In genomic region chr13:106490887-106491321, GRCh38 we compare ENCODE assay signal across 1 cellular context.
TF ChIP-seq lines count a peak whose summit lies in the region.

No MANE protein-coding gene starts in this region.

TF ChIP-seq in WTC11, 78 proteins besides CTCF, POLR2A, EP300 and RAD21 (continued from another document):
- TF ChIP-seq ATF6 (CRISPR knock-in tag; IDR thresholded peaks at IDR 0.05) = no peak
- no peak for TF ChIP-seq ZNF425 (CRISPR knock-in tag; conservative IDR thresholded peaks at IDR 0.05)
- no peak for TF ChIP-seq ZNF532 (CRISPR knock-in tag; IDR thresholded peaks at IDR 0.05; ENCODE audit: borderline replicate concordance)
- TF ChIP-seq CBFB (CRISPR knock-in tag; IDR thresholded peaks at IDR 0.05; ENCODE audit: low read depth) = no peak
- TF ChIP-seq ZNF263 (CRISPR knock-in tag; IDR thresholded peaks at IDR 0.05; ENCODE audit: low read depth) = no peak
- no peak for TF ChIP-seq ZNF138 (CRISPR knock-in tag; conservative IDR thresholded peaks at IDR 0.05)
- no peak for TF ChIP-seq ZNF121 (CRISPR knock-in tag; IDR thresholded peaks at IDR 0.05)
- no peak for TF ChIP-seq ZBTB21 (CRISPR knock-in tag; IDR thresholded peaks at IDR 0.05; ENCODE audit: borderline replicate concordance)
- no peak for TF ChIP-seq USF1 (CRISPR knock-in tag; IDR thresholded peaks at IDR 0.05)
- TF ChIP-seq ZBTB43 (CRISPR knock-in tag; IDR thresholded peaks at IDR 0.05) = no peak
- no peak for TF ChIP-seq TP53 (CRISPR knock-in tag; IDR thresholded peaks at IDR 0.05)
- no peak for TF ChIP-seq ZNF671 (CRISPR knock-in tag; IDR thresholded peaks at IDR 0.05)
- no peak for TF ChIP-seq ZNF396 (CRISPR knock-in tag; IDR thresholded peaks at IDR 0.05; ENCODE audit: borderline replicate concordance)
- TF ChIP-seq TEAD1 (CRISPR knock-in tag; IDR thresholded peaks at IDR 0.05) = no peak
- TF ChIP-seq IRF2 (CRISPR knock-in tag; IDR thresholded peaks at IDR 0.05; ENCODE audit: borderline replicate concordance, low read depth) = no peak
- TF ChIP-seq ESRRA (CRISPR knock-in tag; IDR thresholded peaks at IDR 0.05; ENCODE audit: borderline replicate concordance) = no peak
